ENCODE assay signal across 1 cellular context in genomic region chr1:26177182-26177684, GRCh38.
TF ChIP-seq lines count a peak whose summit lies in the region.

A gene with protein sequence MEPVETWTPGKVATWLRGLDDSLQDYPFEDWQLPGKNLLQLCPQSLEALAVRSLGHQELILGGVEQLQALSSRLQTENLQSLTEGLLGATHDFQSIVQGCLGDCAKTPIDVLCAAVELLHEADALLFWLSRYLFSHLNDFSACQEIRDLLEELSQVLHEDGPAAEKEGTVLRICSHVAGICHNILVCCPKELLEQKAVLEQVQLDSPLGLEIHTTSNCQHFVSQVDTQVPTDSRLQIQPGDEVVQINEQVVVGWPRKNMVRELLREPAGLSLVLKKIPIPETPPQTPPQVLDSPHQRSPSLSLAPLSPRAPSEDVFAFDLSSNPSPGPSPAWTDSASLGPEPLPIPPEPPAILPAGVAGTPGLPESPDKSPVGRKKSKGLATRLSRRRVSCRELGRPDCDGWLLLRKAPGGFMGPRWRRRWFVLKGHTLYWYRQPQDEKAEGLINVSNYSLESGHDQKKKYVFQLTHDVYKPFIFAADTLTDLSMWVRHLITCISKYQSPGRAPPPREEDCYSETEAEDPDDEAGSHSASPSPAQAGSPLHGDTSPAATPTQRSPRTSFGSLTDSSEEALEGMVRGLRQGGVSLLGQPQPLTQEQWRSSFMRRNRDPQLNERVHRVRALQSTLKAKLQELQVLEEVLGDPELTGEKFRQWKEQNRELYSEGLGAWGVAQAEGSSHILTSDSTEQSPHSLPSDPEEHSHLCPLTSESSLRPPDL (plus strand): TSS chr1:26177491. CDS start chr1:26177548, 57 bp downstream.

TF ChIP-seq in WTC11, 78 proteins besides CTCF, POLR2A, EP300 and RAD21 (continued from another document and continues in another):
- TF ChIP-seq, protein P1, sequence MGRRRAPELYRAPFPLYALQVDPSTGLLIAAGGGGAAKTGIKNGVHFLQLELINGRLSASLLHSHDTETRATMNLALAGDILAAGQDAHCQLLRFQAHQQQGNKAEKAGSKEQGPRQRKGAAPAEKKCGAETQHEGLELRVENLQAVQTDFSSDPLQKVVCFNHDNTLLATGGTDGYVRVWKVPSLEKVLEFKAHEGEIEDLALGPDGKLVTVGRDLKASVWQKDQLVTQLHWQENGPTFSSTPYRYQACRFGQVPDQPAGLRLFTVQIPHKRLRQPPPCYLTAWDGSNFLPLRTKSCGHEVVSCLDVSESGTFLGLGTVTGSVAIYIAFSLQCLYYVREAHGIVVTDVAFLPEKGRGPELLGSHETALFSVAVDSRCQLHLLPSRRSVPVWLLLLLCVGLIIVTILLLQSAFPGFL (CRISPR knock-in tag; IDR thresholded peaks at IDR 0.05; ENCODE audit: borderline replicate concordance) = no peak
- TF ChIP-seq PRDM15 (CRISPR knock-in tag; IDR thresholded peaks at IDR 0.05) (no peak), MXD4 (CRISPR knock-in tag; IDR thresholded peaks at IDR 0.05; ENCODE audit: borderline replicate concordance) (no peak), FOXJ3 (CRISPR knock-in tag; IDR thresholded peaks at IDR 0.05; ENCODE audit: borderline replicate concordance) (no peak), ZNF219 (CRISPR knock-in tag; IDR thresholded peaks at IDR 0.05; ENCODE audit: borderline replicate concordance) (no peak), SP1 (CRISPR knock-in tag; conservative IDR thresholded peaks at IDR 0.05) (peak; percentile 77), ATF1 (CRISPR knock-in tag; IDR thresholded peaks at IDR 0.05) (no peak), TCF7 (CRISPR knock-in tag; IDR thresholded peaks at IDR 0.05; ENCODE audit: low read depth) (no peak), ZNF425 (CRISPR knock-in tag; conservative IDR thresholded peaks at IDR 0.05) (no peak), FOXK1 (CRISPR knock-in tag; IDR thresholded peaks at IDR 0.05) (0 out of 2 replicates have a peak, but pooled peaks have one; percentile 28), CDX4 (CRISPR knock-in tag; IDR thresholded peaks at IDR 0.05; ENCODE audit: borderline replicate concordance) (no peak), ZNF671 (CRISPR knock-in tag; IDR thresholded peaks at IDR 0.05) (no peak), ZNF532 (CRISPR knock-in tag; IDR thresholded peaks at IDR 0.05; ENCODE audit: borderline replicate concordance) (no peak), NR3C1 (CRISPR knock-in tag; conservative IDR thresholded peaks at IDR 0.05; ENCODE audit: low read depth) (no peak), SMAD4 (CRISPR knock-in tag; IDR thresholded peaks at IDR 0.05) (no peak), NFYB (CRISPR knock-in tag; conservative IDR thresholded peaks at IDR 0.05; ENCODE audit: low read depth) (no peak), OVOL2 (CRISPR knock-in tag; IDR thresholded peaks at IDR 0.05; ENCODE audit: borderline replicate concordance) (no peak), MLX (CRISPR knock-in tag; IDR thresholded peaks at IDR 0.05) (no peak)
- TF ChIP-seq, protein P2, sequence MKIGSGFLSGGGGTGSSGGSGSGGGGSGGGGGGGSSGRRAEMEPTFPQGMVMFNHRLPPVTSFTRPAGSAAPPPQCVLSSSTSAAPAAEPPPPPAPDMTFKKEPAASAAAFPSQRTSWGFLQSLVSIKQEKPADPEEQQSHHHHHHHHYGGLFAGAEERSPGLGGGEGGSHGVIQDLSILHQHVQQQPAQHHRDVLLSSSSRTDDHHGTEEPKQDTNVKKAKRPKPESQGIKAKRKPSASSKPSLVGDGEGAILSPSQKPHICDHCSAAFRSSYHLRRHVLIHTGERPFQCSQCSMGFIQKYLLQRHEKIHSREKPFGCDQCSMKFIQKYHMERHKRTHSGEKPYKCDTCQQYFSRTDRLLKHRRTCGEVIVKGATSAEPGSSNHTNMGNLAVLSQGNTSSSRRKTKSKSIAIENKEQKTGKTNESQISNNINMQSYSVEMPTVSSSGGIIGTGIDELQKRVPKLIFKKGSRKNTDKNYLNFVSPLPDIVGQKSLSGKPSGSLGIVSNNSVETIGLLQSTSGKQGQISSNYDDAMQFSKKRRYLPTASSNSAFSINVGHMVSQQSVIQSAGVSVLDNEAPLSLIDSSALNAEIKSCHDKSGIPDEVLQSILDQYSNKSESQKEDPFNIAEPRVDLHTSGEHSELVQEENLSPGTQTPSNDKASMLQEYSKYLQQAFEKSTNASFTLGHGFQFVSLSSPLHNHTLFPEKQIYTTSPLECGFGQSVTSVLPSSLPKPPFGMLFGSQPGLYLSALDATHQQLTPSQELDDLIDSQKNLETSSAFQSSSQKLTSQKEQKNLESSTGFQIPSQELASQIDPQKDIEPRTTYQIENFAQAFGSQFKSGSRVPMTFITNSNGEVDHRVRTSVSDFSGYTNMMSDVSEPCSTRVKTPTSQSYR (CRISPR knock-in tag; IDR thresholded peaks at IDR 0.05) = no peak
- TF ChIP-seq, protein P3, sequence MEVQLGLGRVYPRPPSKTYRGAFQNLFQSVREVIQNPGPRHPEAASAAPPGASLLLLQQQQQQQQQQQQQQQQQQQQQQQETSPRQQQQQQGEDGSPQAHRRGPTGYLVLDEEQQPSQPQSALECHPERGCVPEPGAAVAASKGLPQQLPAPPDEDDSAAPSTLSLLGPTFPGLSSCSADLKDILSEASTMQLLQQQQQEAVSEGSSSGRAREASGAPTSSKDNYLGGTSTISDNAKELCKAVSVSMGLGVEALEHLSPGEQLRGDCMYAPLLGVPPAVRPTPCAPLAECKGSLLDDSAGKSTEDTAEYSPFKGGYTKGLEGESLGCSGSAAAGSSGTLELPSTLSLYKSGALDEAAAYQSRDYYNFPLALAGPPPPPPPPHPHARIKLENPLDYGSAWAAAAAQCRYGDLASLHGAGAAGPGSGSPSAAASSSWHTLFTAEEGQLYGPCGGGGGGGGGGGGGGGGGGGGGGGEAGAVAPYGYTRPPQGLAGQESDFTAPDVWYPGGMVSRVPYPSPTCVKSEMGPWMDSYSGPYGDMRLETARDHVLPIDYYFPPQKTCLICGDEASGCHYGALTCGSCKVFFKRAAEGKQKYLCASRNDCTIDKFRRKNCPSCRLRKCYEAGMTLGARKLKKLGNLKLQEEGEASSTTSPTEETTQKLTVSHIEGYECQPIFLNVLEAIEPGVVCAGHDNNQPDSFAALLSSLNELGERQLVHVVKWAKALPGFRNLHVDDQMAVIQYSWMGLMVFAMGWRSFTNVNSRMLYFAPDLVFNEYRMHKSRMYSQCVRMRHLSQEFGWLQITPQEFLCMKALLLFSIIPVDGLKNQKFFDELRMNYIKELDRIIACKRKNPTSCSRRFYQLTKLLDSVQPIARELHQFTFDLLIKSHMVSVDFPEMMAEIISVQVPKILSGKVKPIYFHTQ (CRISPR knock-in tag; IDR thresholded peaks at IDR 0.05) = no peak
- TF ChIP-seq, protein P4, sequence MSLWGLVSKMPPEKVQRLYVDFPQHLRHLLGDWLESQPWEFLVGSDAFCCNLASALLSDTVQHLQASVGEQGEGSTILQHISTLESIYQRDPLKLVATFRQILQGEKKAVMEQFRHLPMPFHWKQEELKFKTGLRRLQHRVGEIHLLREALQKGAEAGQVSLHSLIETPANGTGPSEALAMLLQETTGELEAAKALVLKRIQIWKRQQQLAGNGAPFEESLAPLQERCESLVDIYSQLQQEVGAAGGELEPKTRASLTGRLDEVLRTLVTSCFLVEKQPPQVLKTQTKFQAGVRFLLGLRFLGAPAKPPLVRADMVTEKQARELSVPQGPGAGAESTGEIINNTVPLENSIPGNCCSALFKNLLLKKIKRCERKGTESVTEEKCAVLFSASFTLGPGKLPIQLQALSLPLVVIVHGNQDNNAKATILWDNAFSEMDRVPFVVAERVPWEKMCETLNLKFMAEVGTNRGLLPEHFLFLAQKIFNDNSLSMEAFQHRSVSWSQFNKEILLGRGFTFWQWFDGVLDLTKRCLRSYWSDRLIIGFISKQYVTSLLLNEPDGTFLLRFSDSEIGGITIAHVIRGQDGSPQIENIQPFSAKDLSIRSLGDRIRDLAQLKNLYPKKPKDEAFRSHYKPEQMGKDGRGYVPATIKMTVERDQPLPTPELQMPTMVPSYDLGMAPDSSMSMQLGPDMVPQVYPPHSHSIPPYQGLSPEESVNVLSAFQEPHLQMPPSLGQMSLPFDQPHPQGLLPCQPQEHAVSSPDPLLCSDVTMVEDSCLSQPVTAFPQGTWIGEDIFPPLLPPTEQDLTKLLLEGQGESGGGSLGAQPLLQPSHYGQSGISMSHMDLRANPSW (CRISPR knock-in tag; conservative IDR thresholded peaks at IDR 0.05; ENCODE audit: low read depth) = no peak
- TF ChIP-seq, protein P5, sequence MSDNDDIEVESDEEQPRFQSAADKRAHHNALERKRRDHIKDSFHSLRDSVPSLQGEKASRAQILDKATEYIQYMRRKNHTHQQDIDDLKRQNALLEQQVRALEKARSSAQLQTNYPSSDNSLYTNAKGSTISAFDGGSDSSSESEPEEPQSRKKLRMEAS (CRISPR knock-in tag; IDR thresholded peaks at IDR 0.05) = peak; percentile 63; the same call in 1 of the 2 replicates
- TF ChIP-seq, protein P6, sequence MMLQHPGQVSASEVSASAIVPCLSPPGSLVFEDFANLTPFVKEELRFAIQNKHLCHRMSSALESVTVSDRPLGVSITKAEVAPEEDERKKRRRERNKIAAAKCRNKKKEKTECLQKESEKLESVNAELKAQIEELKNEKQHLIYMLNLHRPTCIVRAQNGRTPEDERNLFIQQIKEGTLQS (CRISPR knock-in tag; conservative IDR thresholded peaks at IDR 0.05) = no peak
